Comparison of ENCODE assay signal across 15 cellular contexts in the genomic region with DNA sequence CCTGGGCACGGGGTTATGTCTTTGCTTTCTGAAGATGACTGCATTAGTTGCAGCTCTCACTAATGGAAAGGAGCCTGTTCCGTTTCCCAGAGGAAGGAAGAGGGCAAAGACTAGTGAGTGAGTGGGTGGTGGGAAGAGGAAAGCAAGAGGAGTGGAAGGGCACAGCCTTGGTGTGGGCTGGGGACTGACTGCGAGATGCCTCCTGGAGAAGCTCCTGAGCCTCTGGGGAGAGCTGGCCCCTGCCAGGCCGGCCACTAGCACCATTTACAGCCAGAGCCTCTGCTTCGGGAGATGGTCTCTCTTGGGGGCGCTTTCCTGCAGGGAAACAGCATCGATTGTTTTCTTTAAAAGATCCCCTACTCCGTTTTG. TPM values are rescaled to one million over a fixed set of nuclear protein-coding genes. Genes with fewer than 3 reads are reported as not detected.
A peak's percentile ranks its signal among the peaks of the same experiment; 100 is the strongest.
DNase-seq lines count a peak whose midpoint lies in the region; ATAC-seq and TF ChIP-seq lines count a peak whose summit lies in the region.
"Had no signal": no experiment of that assay in that cellular context is flagged by ENCODE, and none has a peak within 500 bp of the region (broad histone marks: within the 10 kb centered on the region; RNA-seq: fewer than 3 reads in every experiment).

No MANE protein-coding gene starts in this region.

- H3K4me3 ChIP-seq in ACC112 (ENCODE audit: low read depth, low read length), result 0 out of 2 replicates have a peak overlapping the region, but pooled peaks have one; percentile 49

- no peaks in the 10 kb centered on the region for H3K36me3 ChIP-seq in ACC112 (ENCODE audit: insufficient read depth, low read length)
- no peaks in the 10 kb centered on the region for H3K36me3 ChIP-seq in ES-I3 (ENCODE audit: insufficient read depth, low read length)
- H3K36me3 ChIP-seq: left lung had no signal

- no peaks in the 10 kb centered on the region for H3K79me2 ChIP-seq in ACC112 (ENCODE audit: control insufficient read depth, insufficient read depth, low read length, unreplicated experiment)

- H3K27ac Mint-ChIP-seq in central memory CD8-positive, alpha-beta T cell (ENCODE audit: low read depth), result no peak overlapping the region
- H3K27ac Mint-ChIP-seq in nephron progenitor cell, result no peak overlapping the region

- ATAC-seq in central memory CD8-positive, alpha-beta T cell (replicated peaks; ENCODE audit: extremely low read depth, poor library complexity, severe bottlenecking), result no peak
- ATAC-seq in HG02852 (IDR thresholded peaks at IDR 0.05; ENCODE audit: unreplicated experiment) (no peak), GM19324 (IDR thresholded peaks at IDR 0.05; ENCODE audit: low FRiP score, unreplicated experiment) (no peak)

- H2AFZ ChIP-seq in ACC112 (ENCODE audit: low read length, unreplicated experiment), result no peak overlapping the region

- peaks cover 13% of the 10 kb centered on the region for H3K4me1 Mint-ChIP-seq in central memory CD8-positive, alpha-beta T cell
- peaks cover 58% of the 10 kb centered on the region for H3K4me1 Mint-ChIP-seq in nephron progenitor cell

- no peak for DNase-seq in central memory CD8-positive, alpha-beta T cell (ENCODE audit: low spot score in 2 of 2)
- no peak for DNase-seq in nephron progenitor cell
- no peak for DNase-seq in cerebellum (ENCODE audit: low spot score)
- DNase-seq in HUDEP-2 (lab: John Stamatoyannopoulos, UW; ENCODE audit: unreplicated experiment in 76 of 76), result no peak
- DNase-seq: DMS153; effector CD8-positive, alpha-beta T cell; left lung; NCI-H2029 treated with DMSO at 0.1 percent for 48 hours; SIG-M5; trophoblast cell had no signal

- H3K9ac ChIP-seq in ES-I3 (ENCODE audit: low read depth, low read length), result peak overlapping the region; percentile 61; the same call in 1 of the 2 replicates

- H3K27me3 ChIP-seq in ACC112 (ENCODE audit: insufficient read depth, low read length), result peaks cover 83% of the 10 kb centered on the region

- no peaks in the 10 kb centered on the region for H3K9me3 ChIP-seq in ES-I3 (ENCODE audit: control insufficient read depth, insufficient read depth, low read length)
- H3K9me3 ChIP-seq: left lung had no signal

- peak overlapping the region; percentile 68 for H3K4me3 Mint-ChIP-seq in central memory CD8-positive, alpha-beta T cell
- peak overlapping the region; percentile 78 for H3K4me3 Mint-ChIP-seq in nephron progenitor cell

- peaks cover 3% of the 10 kb centered on the region for H3K36me3 Mint-ChIP-seq in central memory CD8-positive, alpha-beta T cell (ENCODE audit: insufficient read depth)
- no peaks in the 10 kb centered on the region for H3K36me3 Mint-ChIP-seq in nephron progenitor cell (ENCODE audit: low read depth)

- peaks cover 49% of the 10 kb centered on the region for H3K27me3 Mint-ChIP-seq in central memory CD8-positive, alpha-beta T cell
- H3K27me3 Mint-ChIP-seq in nephron progenitor cell (ENCODE audit: low read depth, poor library complexity), result peaks cover 85% of the 10 kb centered on the region

- H3K27ac ChIP-seq in ACC112 (ENCODE audit: low read depth, low read length), result no peak overlapping the region
- H3K27ac ChIP-seq: HL-60, left lung had no signal

- no peak for TF ChIP-seq CTCF in nephron progenitor cell (IDR thresholded peaks at IDR 0.05)

- no peaks in the 10 kb centered on the region for H3K9me3 Mint-ChIP-seq in central memory CD8-positive, alpha-beta T cell
- H3K9me3 Mint-ChIP-seq in nephron progenitor cell, result no peaks in the 10 kb centered on the region

- peaks cover 10% of the 10 kb centered on the region for H3K4me1 ChIP-seq in ACC112 (ENCODE audit: control insufficient read depth, insufficient read depth, low read length, unreplicated experiment)
- peaks cover 12% of the 10 kb centered on the region for H3K4me1 ChIP-seq in ES-I3 (ENCODE audit: insufficient read depth, low read length)

RNA-seq across cellular contexts. Expression of gene RHBDL3, which starts 0.8 kb away (rescaled TPM):
- total RNA-seq in cerebellum, result 5.0 TPM
